In genomic region chr13:102596147-102597028, GRCh38 we compare ENCODE assay signal across 8 cellular contexts. TPM values are rescaled to one million over a fixed set of nuclear protein-coding genes. Genes with fewer than 3 reads are reported as not detected.
DNase-seq lines count a peak whose midpoint lies in the region; ATAC-seq and TF ChIP-seq lines count a peak whose summit lies in the region.

Gene TPP2 (plus strand): TSS chr13:102596986. CDS start chr13:102597039, 53 bp downstream.

- DNase-seq in DMS 273 (lab: John Stamatoyannopoulos, UW; ENCODE audit: unreplicated experiment) (peak; percentile 98), IMR-90 (peak; percentile 98), OCI-M1 (lab: John Stamatoyannopoulos, UW) (peak; percentile 99), activated T-cell treated with anti-CD3 and anti-CD28 coated beads for 24 hours (ENCODE audit: low read depth) (peak; percentile 96), epidermal melanocyte (ENCODE audit: insufficient read length, low spot score) (peak; percentile 90), middle frontal gyrus (ENCODE audit: extremely low spot score, low spot score) (peak; percentile 99)
- peak; percentile 98 to 99 for DNase-seq in stimulated activated CD8-positive, alpha-beta memory T cell treated with anti-CD3 and anti-CD28 coated beads, Interleukin-2, amount 100 ng/mL, for 48 hours (ENCODE audit: low read depth in 2 of 2)

- in situ Hi-C loops in IMR-90 (cut with MboI; ENCODE audit: low sequenced_read_pairs) = loop anchor here (5.0 kb wide), 1 partner anchor 251 kb away; the partner anchor contains the start of gene ERCC5

- H2BK20ac ChIP-seq in IMR-90 (ENCODE audit: low read depth, low read length) = no peak within 1 kb of the TSS

- H2AFZ ChIP-seq in IMR-90 (replicated peaks; ENCODE audit: low read length, poor library complexity) = peak within 1 kb of the TSS; percentile 91

- peak within 1 kb of the TSS; percentile 93 for H3K14ac ChIP-seq in IMR-90 (replicated peaks; ENCODE audit: low read depth, low read length)

- ATAC-seq in GM21528 (IDR thresholded peaks at IDR 0.05; ENCODE audit: low FRiP score, unreplicated experiment) (peak; percentile 81), IMR-90 (ENCODE audit: low read depth) (peak; percentile 94)

- peak within 1 kb of the TSS; percentile 95 for H4K91ac ChIP-seq in IMR-90 (ENCODE audit: insufficient read depth, low read depth, low read length)

- BruUV-seq in IMR-90 (replicated peaks; lab: Mats Ljungman, UMichigan) = no TSS peak

- H3K56ac ChIP-seq in IMR-90 (ENCODE audit: extremely low read depth, insufficient read depth, low read length) = peak within 1 kb of the TSS; percentile 91

- H3K4me3 ChIP-seq in IMR-90 (ENCODE audit: insufficient read depth, low read depth, low read length) = peak within 1 kb of the TSS; percentile 80

- peaks cover 3% of the 10 kb centered on the region; the same call in 1 of the 2 replicates for H3K9me1 ChIP-seq in IMR-90 (ENCODE audit: insufficient read depth, low read length)

- POLR2A ChIA-PET in IMR-90 (lab: Charles Lee; ENCODE audit: unreplicated experiment) = interaction anchor here (1.0 kb wide), 1 partner anchor 9 kb away, joined by 4 read pairs; no protein-coding TSS in a partner anchor

- H2BK120ac ChIP-seq in IMR-90 (ENCODE audit: low read depth, low read length) = peak within 1 kb of the TSS; percentile 48

- H4K5ac ChIP-seq in IMR-90 (ENCODE audit: low read depth, low read length) = peak within 1 kb of the TSS; percentile 86

- TF ChIP-seq POLR2A in IMR-90 (IDR thresholded peaks at IDR 0.05; ENCODE audit: low read depth, low read length) = peak; percentile 79

- no peak for TF ChIP-seq CTCF in IMR-90 (conservative IDR thresholded peaks at IDR 0.05; ENCODE audit: low read depth, low read length)

- H3K9me3 ChIP-seq in IMR-90 (ENCODE audit: control insufficient read depth, insufficient read depth, low read length) = no peaks in the 10 kb centered on the region

- peak within 1 kb of the TSS; percentile 81; the same call in 1 of the 2 replicates for H2AK5ac ChIP-seq in IMR-90 (ENCODE audit: low read depth, low read length)

- H3K4ac ChIP-seq in IMR-90 (ENCODE audit: low read depth, low read length) = peak within 1 kb of the TSS; percentile 91

- H2BK5ac ChIP-seq in IMR-90 (ENCODE audit: low read depth, low read length, poor library complexity, severe bottlenecking) = peak within 1 kb of the TSS; percentile 83

- WGBS in IMR-90 (ENCODE audit: extremely low coverage in 2 of 2, insufficient read length in 1 of 2), 2 experiments = 0% methylated on average over 7 of the region's 53 CpGs; no CpG with 5 or more reads in 1 of the 2 experiments

- peak within 1 kb of the TSS; percentile 86 to 98 for H4K8ac ChIP-seq in IMR-90 (ENCODE audit: low read depth in 2 of 2, low read length in 2 of 2)

- intact Hi-C loops in IMR-90 (cut with micrococcal nuclease) = loop anchor here (1.0 to 5.0 kb wide), 3 partner anchors 131 to 204 kb away; partner anchors contain the start of gene TEX30

- H3K36me3 ChIP-seq in IMR-90 (ENCODE audit: control insufficient read depth, insufficient read depth, low read length) = no peaks in the 10 kb centered on the region

- H3K23ac ChIP-seq in IMR-90 (ENCODE audit: low read depth, low read length) = peak within 1 kb of the TSS; percentile 70

- TF ChIP-seq RAD21 in IMR-90 (IDR thresholded peaks at IDR 0.05; ENCODE audit: low read length) = no peak

- peak within 1 kb of the TSS; percentile 28; the same call in 2 of the 3 replicates for H2BK15ac ChIP-seq in IMR-90 (ENCODE audit: low read depth, low read length)

- H3K9ac ChIP-seq in IMR-90 (ENCODE audit: low read depth, low read length) = peak within 1 kb of the TSS; percentile 97

- H3K79me1 ChIP-seq in IMR-90 (ENCODE audit: low read depth in 1 of 2, low read length in 2 of 2) = peaks cover 5 to 20% of the 10 kb centered on the region in 2 experiments

- peaks cover 26% of the 10 kb centered on the region for H4K20me1 ChIP-seq in IMR-90 (ENCODE audit: insufficient read depth, low read length)

- peak within 1 kb of the TSS; percentile 65 for H3K18ac ChIP-seq in IMR-90 (ENCODE audit: low read depth, low read length)

- dilution Hi-C loops in IMR-90 (cut with HindIII; ENCODE audit: low sequenced_read_pairs, unreplicated experiment) = no loop called here

- peak within 1 kb of the TSS; percentile 96 for H3K4me2 ChIP-seq in IMR-90 (ENCODE audit: low read depth, low read length)

- H3K27me3 ChIP-seq in IMR-90 (ENCODE audit: control insufficient read depth, insufficient read depth, low read length) = no peaks in the 10 kb centered on the region

- 0 out of 2 replicates have a peak, but pooled peaks cover 3% of the 10 kb centered on the region for H3K4me1 ChIP-seq in IMR-90 (ENCODE audit: control insufficient read depth, insufficient read depth, low read length)

- CTCF ChIA-PET in IMR-90 (lab: Yijun Ruan, JAX) = interaction anchor here (0.6 to 1.0 kb wide), 4 partner anchors 9 to 242 kb away, joined by 3 to 4 read pairs (median 3); no protein-coding TSS in a partner anchor

- H3K27ac ChIP-seq in IMR-90 (ENCODE audit: insufficient read depth, low read length) = peak within 1 kb of the TSS; percentile 94

- peak within 1 kb of the TSS; percentile 96 for H2AK9ac ChIP-seq in IMR-90 (replicated peaks; ENCODE audit: low read depth, low read length, poor library complexity)

TF ChIP-seq in IMR-90, 13 proteins besides CTCF, POLR2A, EP300 and RAD21:
- peak; percentile 73 for TF ChIP-seq RFX5 (IDR thresholded peaks at IDR 0.05; ENCODE audit: low read depth, low read length)
- peak; percentile 95 for TF ChIP-seq BHLHE40 (IDR thresholded peaks at IDR 0.05; ENCODE audit: low read depth, low read length)
- TF ChIP-seq MAZ (IDR thresholded peaks at IDR 0.05; ENCODE audit: borderline replicate concordance, low read depth, low read length) = peak; percentile 84; the same call in 1 of the 2 replicates
- peak; percentile 18; the same call in 1 of the 2 replicates for TF ChIP-seq FOS (IDR thresholded peaks at IDR 0.05; ENCODE audit: low read depth, low read length)
- peak; percentile 0; the same call in 1 of the 2 replicates for TF ChIP-seq CEBPB (IDR thresholded peaks at IDR 0.05; ENCODE audit: low read depth, low read length)
- TF ChIP-seq CHD1 (IDR thresholded peaks at IDR 0.05; ENCODE audit: low read depth, low read length) = no peak
- peak; percentile 87 for TF ChIP-seq MXI1 (IDR thresholded peaks at IDR 0.05; ENCODE audit: borderline replicate concordance, low read depth, low read length)
- peak; percentile 88 for TF ChIP-seq USF2 (IDR thresholded peaks at IDR 0.05; ENCODE audit: low read depth, low read length)
- TF ChIP-seq RCOR1 (IDR thresholded peaks at IDR 0.05; ENCODE audit: insufficient replicate concordance, low read length) = no peak
- TF ChIP-seq SMC3 (IDR thresholded peaks at IDR 0.05; ENCODE audit: low read depth, low read length) = no peak
- TF ChIP-seq ELK1 (IDR thresholded peaks at IDR 0.05; ENCODE audit: borderline replicate concordance, low read depth, low read length) = no peak
- TF ChIP-seq MAFK (IDR thresholded peaks at IDR 0.05; ENCODE audit: low read depth, low read length) = no peak
- TF ChIP-seq NFE2L2 (IDR thresholded peaks at IDR 0.05; ENCODE audit: low read depth, low read length) = no peak

RNA-seq across cellular contexts. Expression of gene TPP2, which starts in this region (rescaled TPM):
- total RNA-seq in IMR-90 (2012; rRNA removed) = 52.9 and 62.2 TPM in 2 replicates
- 19.6 and 27.6 TPM in 2 replicates for polyA plus RNA-seq in IMR-90 (2012; rRNA removed)
- polyA plus RNA-seq in IMR-90 (2012; cell fraction: cytosol; rRNA removed) = 3.5 and 4.6 TPM in 2 replicates
- 5.1 and 37.7 TPM in 2 replicates for polyA plus RNA-seq in IMR-90 (2012; cell fraction: nucleus; rRNA removed; ENCODE audit: low replicate concordance)

Comparison
In these comparisons a context has a peak if more than half of its experiments do, and no peak if none do; other contexts are left out.
1. Peak in every context shown above with its lines: DNase-seq, ATAC-seq, H3K4me3 ChIP-seq and H3K27ac ChIP-seq.